Comparison of ENCODE assay signal across 1 cellular context in the genomic region with DNA sequence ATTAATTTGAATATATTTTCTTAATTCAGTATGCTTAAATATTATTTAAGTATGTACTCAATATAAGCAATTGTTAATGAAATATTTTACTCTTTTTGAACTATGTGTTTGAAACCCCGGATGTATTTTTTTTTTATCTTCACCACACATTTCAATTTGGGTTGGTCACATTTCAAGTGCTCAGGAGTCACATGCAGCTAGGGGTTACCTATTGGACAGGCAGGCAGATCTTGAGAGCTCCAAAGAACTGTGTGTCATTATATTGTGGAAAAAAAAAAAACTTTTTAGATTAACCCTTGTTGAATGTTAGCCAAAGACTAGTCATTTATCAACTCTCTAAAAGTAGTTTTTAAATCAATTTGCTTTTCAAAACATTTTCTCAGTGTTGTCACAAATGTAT.
TF ChIP-seq lines count a peak whose summit lies in the region.

No MANE protein-coding gene starts in this region.

TF ChIP-seq in HepG2, 621 proteins besides CTCF, POLR2A, EP300 and RAD21:
- TF ChIP-seq, protein P1, sequence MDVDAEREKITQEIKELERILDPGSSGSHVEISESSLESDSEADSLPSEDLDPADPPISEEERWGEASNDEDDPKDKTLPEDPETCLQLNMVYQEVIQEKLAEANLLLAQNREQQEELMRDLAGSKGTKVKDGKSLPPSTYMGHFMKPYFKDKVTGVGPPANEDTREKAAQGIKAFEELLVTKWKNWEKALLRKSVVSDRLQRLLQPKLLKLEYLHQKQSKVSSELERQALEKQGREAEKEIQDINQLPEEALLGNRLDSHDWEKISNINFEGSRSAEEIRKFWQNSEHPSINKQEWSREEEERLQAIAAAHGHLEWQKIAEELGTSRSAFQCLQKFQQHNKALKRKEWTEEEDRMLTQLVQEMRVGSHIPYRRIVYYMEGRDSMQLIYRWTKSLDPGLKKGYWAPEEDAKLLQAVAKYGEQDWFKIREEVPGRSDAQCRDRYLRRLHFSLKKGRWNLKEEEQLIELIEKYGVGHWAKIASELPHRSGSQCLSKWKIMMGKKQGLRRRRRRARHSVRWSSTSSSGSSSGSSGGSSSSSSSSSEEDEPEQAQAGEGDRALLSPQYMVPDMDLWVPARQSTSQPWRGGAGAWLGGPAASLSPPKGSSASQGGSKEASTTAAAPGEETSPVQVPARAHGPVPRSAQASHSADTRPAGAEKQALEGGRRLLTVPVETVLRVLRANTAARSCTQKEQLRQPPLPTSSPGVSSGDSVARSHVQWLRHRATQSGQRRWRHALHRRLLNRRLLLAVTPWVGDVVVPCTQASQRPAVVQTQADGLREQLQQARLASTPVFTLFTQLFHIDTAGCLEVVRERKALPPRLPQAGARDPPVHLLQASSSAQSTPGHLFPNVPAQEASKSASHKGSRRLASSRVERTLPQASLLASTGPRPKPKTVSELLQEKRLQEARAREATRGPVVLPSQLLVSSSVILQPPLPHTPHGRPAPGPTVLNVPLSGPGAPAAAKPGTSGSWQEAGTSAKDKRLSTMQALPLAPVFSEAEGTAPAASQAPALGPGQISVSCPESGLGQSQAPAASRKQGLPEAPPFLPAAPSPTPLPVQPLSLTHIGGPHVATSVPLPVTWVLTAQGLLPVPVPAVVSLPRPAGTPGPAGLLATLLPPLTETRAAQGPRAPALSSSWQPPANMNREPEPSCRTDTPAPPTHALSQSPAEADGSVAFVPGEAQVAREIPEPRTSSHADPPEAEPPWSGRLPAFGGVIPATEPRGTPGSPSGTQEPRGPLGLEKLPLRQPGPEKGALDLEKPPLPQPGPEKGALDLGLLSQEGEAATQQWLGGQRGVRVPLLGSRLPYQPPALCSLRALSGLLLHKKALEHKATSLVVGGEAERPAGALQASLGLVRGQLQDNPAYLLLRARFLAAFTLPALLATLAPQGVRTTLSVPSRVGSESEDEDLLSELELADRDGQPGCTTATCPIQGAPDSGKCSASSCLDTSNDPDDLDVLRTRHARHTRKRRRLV (CRISPR knock-in tag; IDR thresholded peaks at IDR 0.05): no peak
- TF ChIP-seq MYNN (CRISPR knock-in tag; IDR thresholded peaks at IDR 0.05; ENCODE audit: low read depth) (no peak), ZBTB21 (CRISPR knock-in tag; IDR thresholded peaks at IDR 0.05) (no peak), ZNF10 (CRISPR knock-in tag; IDR thresholded peaks at IDR 0.05; ENCODE audit: borderline replicate concordance, low read depth) (no peak), ZNF432 (CRISPR knock-in tag; IDR thresholded peaks at IDR 0.05; ENCODE audit: borderline replicate concordance) (no peak), ZNF558 (CRISPR knock-in tag; IDR thresholded peaks at IDR 0.05; ENCODE audit: borderline replicate concordance) (no peak), ZNF616 (CRISPR knock-in tag; IDR thresholded peaks at IDR 0.05; ENCODE audit: low read depth) (no peak), SPEN (CRISPR knock-in tag; IDR thresholded peaks at IDR 0.05; ENCODE audit: low read depth) (no peak), HNF4A (CRISPR knock-in tag; IDR thresholded peaks at IDR 0.05) (no peak), ZNF430 (CRISPR knock-in tag; IDR thresholded peaks at IDR 0.05) (no peak), KDM6A (CRISPR knock-in tag; IDR thresholded peaks at IDR 0.05; ENCODE audit: low read depth) (no peak), TMF1 (CRISPR knock-in tag; IDR thresholded peaks at IDR 0.05; ENCODE audit: low read depth) (no peak), PRPF4 (IDR thresholded peaks at IDR 0.05; ENCODE audit: low read depth, low read length, poor library complexity, severe bottlenecking) (no peak), POGZ (CRISPR knock-in tag; IDR thresholded peaks at IDR 0.05) (no peak), ZNF572 (CRISPR knock-in tag; IDR thresholded peaks at IDR 0.05) (no peak), TP53 (CRISPR knock-in tag; conservative IDR thresholded peaks at IDR 0.05) (no peak), SALL1 (CRISPR knock-in tag; IDR thresholded peaks at IDR 0.05) (no peak), PHF21A (CRISPR knock-in tag; IDR thresholded peaks at IDR 0.05) (no peak)
- TF ChIP-seq, protein P2, sequence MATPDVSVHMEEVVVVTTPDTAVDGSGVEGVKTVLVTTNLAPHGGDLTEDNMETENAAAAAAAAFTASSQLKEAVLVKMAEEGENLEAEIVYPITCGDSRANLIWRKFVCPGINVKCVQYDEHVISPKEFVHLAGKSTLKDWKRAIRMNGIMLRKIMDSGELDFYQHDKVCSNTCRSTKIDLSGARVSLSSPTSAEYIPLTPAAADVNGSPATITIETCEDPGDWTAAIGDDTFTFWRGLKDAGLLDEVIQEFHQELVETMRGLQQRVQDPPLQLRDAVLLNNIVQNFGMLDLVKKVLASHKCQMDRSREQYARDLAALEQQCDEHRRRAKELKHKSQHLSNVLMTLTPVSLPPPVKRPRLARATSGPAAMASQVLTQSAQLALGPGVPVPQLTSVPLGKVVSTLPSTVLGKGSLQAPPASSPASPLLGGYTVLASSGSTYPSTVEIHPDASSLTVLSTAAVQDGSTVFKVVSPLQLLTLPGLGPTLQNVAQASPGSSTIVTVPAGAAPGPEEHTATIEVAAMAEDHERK (CRISPR knock-in tag; IDR thresholded peaks at IDR 0.05; ENCODE audit: low read depth): no peak
- TF ChIP-seq, protein P3, sequence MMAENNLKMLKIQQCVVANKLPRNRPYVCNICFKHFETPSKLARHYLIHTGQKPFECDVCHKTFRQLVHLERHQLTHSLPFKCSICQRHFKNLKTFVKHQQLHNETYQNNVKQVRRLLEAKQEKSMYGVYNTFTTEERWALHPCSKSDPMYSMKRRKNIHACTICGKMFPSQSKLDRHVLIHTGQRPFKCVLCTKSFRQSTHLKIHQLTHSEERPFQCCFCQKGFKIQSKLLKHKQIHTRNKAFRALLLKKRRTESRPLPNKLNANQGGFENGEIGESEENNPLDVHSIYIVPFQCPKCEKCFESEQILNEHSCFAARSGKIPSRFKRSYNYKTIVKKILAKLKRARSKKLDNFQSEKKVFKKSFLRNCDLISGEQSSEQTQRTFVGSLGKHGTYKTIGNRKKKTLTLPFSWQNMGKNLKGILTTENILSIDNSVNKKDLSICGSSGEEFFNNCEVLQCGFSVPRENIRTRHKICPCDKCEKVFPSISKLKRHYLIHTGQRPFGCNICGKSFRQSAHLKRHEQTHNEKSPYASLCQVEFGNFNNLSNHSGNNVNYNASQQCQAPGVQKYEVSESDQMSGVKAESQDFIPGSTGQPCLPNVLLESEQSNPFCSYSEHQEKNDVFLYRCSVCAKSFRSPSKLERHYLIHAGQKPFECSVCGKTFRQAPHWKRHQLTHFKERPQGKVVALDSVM (CRISPR knock-in tag; IDR thresholded peaks at IDR 0.05): no peak
